In genomic region chr1:38000233-38000528, GRCh38 we compare ENCODE assay signal across 8 cellular contexts. TPM values are rescaled to one million over a fixed set of nuclear protein-coding genes. Genes with fewer than 3 reads are reported as not detected.
DNase-seq lines count a peak whose midpoint lies in the region; ATAC-seq and TF ChIP-seq lines count a peak whose summit lies in the region.
"Had no signal": no experiment of that assay in that cellular context is flagged by ENCODE, and none has a peak within 500 bp of the region (broad histone marks: within the 10 kb centered on the region; RNA-seq: fewer than 3 reads in every experiment).

No MANE protein-coding gene starts in this region.

- H3K36me3 ChIP-seq in right lobe of liver: no peaks in the 10 kb centered on the region

- peak overlapping the region; percentile 40 to 90 (median 59) for H3K27ac ChIP-seq in right lobe of liver
- H3K27ac ChIP-seq in substantia nigra (ENCODE audit: low read depth, low read length, poor library complexity, severe bottlenecking): peak overlapping the region; percentile 70

- TF ChIP-seq POLR2A in NB4 (IDR thresholded peaks at IDR 0.05; ENCODE audit: extremely low read depth, insufficient read length) (no peak), right lobe of liver (IDR thresholded peaks at IDR 0.05) (no peak)

- H3K4me3 ChIP-seq in NB4 (ENCODE audit: low read depth, low read length) (peak overlapping the region; percentile 45), astrocyte of the spinal cord (ENCODE audit: low read depth, low read length) (peak overlapping the region; percentile 10), right lobe of liver (no peak overlapping the region)

- in situ Hi-C loops in astrocyte of the spinal cord (cut with HindIII; ENCODE audit: low sequenced_read_pairs): no loop called here
- in situ Hi-C loops in GM13977 (cut with MboI; ENCODE audit: low pct_unique_long_range_greater_than_20kb, low sequenced_read_pairs, unreplicated experiment): no loop called here

- no peaks in the 10 kb centered on the region for H3K27me3 ChIP-seq in right lobe of liver

- WGBS in right lobe of liver (ENCODE audit: insufficient coverage, low coverage, low lambda C conversion rate, missing lambda C conversion rate): 58% methylated on average over 2 of the region's 2 CpGs

- no peaks in the 10 kb centered on the region for H3K9me3 ChIP-seq in right lobe of liver

- intact Hi-C loops in right lobe of liver (cut with DNase I): no loop called here

- TF ChIP-seq CTCF in NB4 (IDR thresholded peaks at IDR 0.05; ENCODE audit: low read depth, low read length) (no peak), astrocyte of the spinal cord (IDR thresholded peaks at IDR 0.05; ENCODE audit: low read depth, low read length) (no peak), right lobe of liver (IDR thresholded peaks at IDR 0.05) (no peak), GM13977 (IDR thresholded peaks at IDR 0.05; ENCODE audit: extremely low read depth, insufficient read depth, missing control alignments) (no peak)

- DNase-seq in NB4 (ENCODE audit: low read depth): no peak
- no peak for DNase-seq in astrocyte of the spinal cord (ENCODE audit: low read depth, low spot score)
- DNase-seq in right lobe of liver: no peak
- DNase-seq in substantia nigra (lab: John Stamatoyannopoulos, UW): no peak
- no peak for DNase-seq in NCI-H187 (lab: John Stamatoyannopoulos, UW)
- no peak for DNase-seq in GM13977 (ENCODE audit: low spot score)
- DNase-seq: NK-92 treated with Interleukin-12 subunit alpha and Interleukin-12 subunit beta, amount 100 ng/mL, for 24 hours had no signal

- ATAC-seq in right lobe of liver (no peak), HG03175 (IDR thresholded peaks at IDR 0.05; ENCODE audit: unreplicated experiment) (no peak)

- H3K4me1 ChIP-seq in right lobe of liver: peaks cover 0 to 3% (median 0%) of the 10 kb centered on the region in 4 donors

RNA-seq across cellular contexts. Expression of gene FHL3, which starts 5.1 kb away (rescaled TPM):
- 1 to 10 TPM; 1.3 to 7.1 (median 4.4) TPM for total RNA-seq in right lobe of liver

RNA-seq across cellular contexts. Expression of gene SF3A3, which starts 10.4 kb away (rescaled TPM):
- total RNA-seq in right lobe of liver: 10 to 100 TPM; 13.6 to 32.1 (median 20.8) TPM

RNA-seq across cellular contexts. Expression of gene UTP11, which starts 12.4 kb away (rescaled TPM):
- total RNA-seq in right lobe of liver: 10 to 100 TPM in 5 of 6 experiments, 1 to 10 TPM in 1; 6.8 to 33.1 (median 12.8) TPM

RNA-seq across cellular contexts. Expression of gene POU3F1, which starts 46.4 kb away (rescaled TPM):
- under 1 TPM in 1 of 6 experiments, not detected in 5; 0.09 TPM for total RNA-seq in right lobe of liver

RNA-seq across cellular contexts. Expression of gene INPP5B, which starts 53.3 kb away (rescaled TPM):
- 10 to 100 TPM; 10.5 to 23.1 (median 14.6) TPM for total RNA-seq in right lobe of liver

Comparison
In these comparisons a context has a peak if more than half of its experiments do, and no peak if none do; other contexts are left out.
1. H3K4me3 ChIP-seq: peak in NB4 (single experiment) and astrocyte of the spinal cord (single experiment); none in right lobe of liver (0 of 3).